Comparison of ENCODE assay signal across 10 cellular contexts in the genomic region with DNA sequence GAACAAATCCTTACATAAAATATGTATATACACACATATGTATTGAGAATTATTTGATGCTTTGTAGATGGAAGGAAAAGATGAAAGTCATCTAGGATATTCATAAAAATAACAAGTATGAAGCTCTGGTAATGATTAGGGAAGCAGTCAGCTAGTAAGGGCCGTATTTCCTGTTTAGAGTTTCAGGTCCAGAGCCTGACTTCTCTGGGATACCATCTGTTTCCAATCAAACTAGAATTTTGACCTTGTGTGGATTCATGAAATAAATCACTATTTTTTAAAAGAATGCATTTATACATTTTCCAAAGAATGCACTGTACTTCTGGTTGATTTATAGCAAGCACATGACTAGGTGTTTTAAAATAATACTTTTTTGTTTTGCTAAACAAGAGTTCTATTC.
DNase-seq lines count a peak whose midpoint lies in the region; TF ChIP-seq lines count a peak whose summit lies in the region.
"Had no signal": no experiment of that assay in that cellular context is flagged by ENCODE, and none has a peak within 500 bp of the region (broad histone marks: within the 10 kb centered on the region; RNA-seq: fewer than 3 reads in every experiment).

No MANE protein-coding gene starts in this region.

- H3K4me3 ChIP-seq in skeletal muscle satellite cell (ENCODE audit: low read length) (peak overlapping the region; percentile 37), uterus (no peak overlapping the region), mammary epithelial cell (replicated peaks in 1 of 3; ENCODE audit: insufficient read depth in 1 of 3, low read depth in 2 of 3, low read length in 3 of 3) (no peak overlapping the region)
- H3K4me3 ChIP-seq: BLaER1 had no signal

- H3K27me3 ChIP-seq in skeletal muscle satellite cell (ENCODE audit: control insufficient read depth, insufficient read depth, low read length): no peaks in the 10 kb centered on the region
- H3K27me3 ChIP-seq in uterus: no peaks in the 10 kb centered on the region
- no peaks in the 10 kb centered on the region for H3K27me3 ChIP-seq in mammary epithelial cell (ENCODE audit: insufficient read depth, low read length)
- H3K27me3 ChIP-seq: BLaER1 had no signal

- dilution Hi-C loops in mammary epithelial cell (cut with HindIII; ENCODE audit: low sequenced_read_pairs): no loop called here

- no peaks in the 10 kb centered on the region for H4K20me1 ChIP-seq in mammary epithelial cell (ENCODE audit: insufficient read depth, low read length)

- no peak for TF ChIP-seq CTCF in uterus (IDR thresholded peaks at IDR 0.05)
- no peak for TF ChIP-seq CTCF in mammary epithelial cell (conservative IDR thresholded peaks at IDR 0.05 in 1 of 2, IDR thresholded peaks at IDR 0.05 in 1 of 2; ENCODE audit: extremely low read depth in 1 of 2, insufficient read depth in 1 of 2, low read depth in 1 of 2, low read length in 2 of 2)

- no peak for TF ChIP-seq POLR2A in uterus (IDR thresholded peaks at IDR 0.05)

- DNase-seq in NCI-H2171 treated with DMSO at 0.1 percent for 48 hours (lab: John Stamatoyannopoulos, UW) (peak; percentile 63), NCI-H2171 (lab: John Stamatoyannopoulos, UW) (no peak), RPMI7951 (ENCODE audit: low read depth) (peak; percentile 83), fibroblast of gingiva (ENCODE audit: low read depth) (peak; percentile 88), uterus (no peak), mammary epithelial cell (no peak), SW 1271 (lab: John Stamatoyannopoulos, UW) (no peak)
- DNase-seq: cortex of kidney had no signal

- H3K9me3 ChIP-seq in skeletal muscle satellite cell (replicated peaks; ENCODE audit: low read length) (no peaks in the 10 kb centered on the region), uterus (no peaks in the 10 kb centered on the region), mammary epithelial cell (replicated peaks; ENCODE audit: insufficient read depth, low read length) (no peaks in the 10 kb centered on the region)
- H3K9me3 ChIP-seq: BLaER1 had no signal

- CTCF ChIA-PET in mammary epithelial cell (lab: Charles Lee; ENCODE audit: low non-redundant PET): no interaction called here

- in situ Hi-C loops in mammary epithelial cell (cut with MboI; ENCODE audit: low sequenced_read_pairs in 2 of 2): no loop called here

- H3K79me2 ChIP-seq in mammary epithelial cell (ENCODE audit: insufficient read depth, low read length): peaks cover 26% of the 10 kb centered on the region

- H3K27ac ChIP-seq in uterus (peak overlapping the region in 1 of 2 donors; percentile 28), mammary epithelial cell (ENCODE audit: insufficient read depth, low read depth, low read length) (no peak overlapping the region)
- H3K27ac ChIP-seq: BLaER1 had no signal

- H3K36me3 ChIP-seq in skeletal muscle satellite cell (ENCODE audit: insufficient read depth, low read length) (no peaks in the 10 kb centered on the region), uterus (no peaks in the 10 kb centered on the region), mammary epithelial cell (ENCODE audit: insufficient read depth, low read length) (no peaks in the 10 kb centered on the region)
- H3K36me3 ChIP-seq: BLaER1 had no signal

- peaks cover 87% of the 10 kb centered on the region for H3K4me1 ChIP-seq in skeletal muscle satellite cell (ENCODE audit: control insufficient read depth, insufficient read depth, low read length)
- peaks cover 0 to 22% of the 10 kb centered on the region in 2 donors for H3K4me1 ChIP-seq in uterus
- peaks cover 18% of the 10 kb centered on the region for H3K4me1 ChIP-seq in mammary epithelial cell (ENCODE audit: insufficient read depth, low read length)

- H3K9ac ChIP-seq in skeletal muscle satellite cell (ENCODE audit: low read depth, low read length) (peak overlapping the region; percentile 52), mammary epithelial cell (ENCODE audit: insufficient read depth, low read length) (no peak overlapping the region)
- H3K9ac ChIP-seq: BLaER1 had no signal

- BruUV-seq in mammary epithelial cell (replicated peaks; lab: Mats Ljungman, UMichigan): no TSS peak

- H3K4me2 ChIP-seq in skeletal muscle satellite cell (ENCODE audit: low read length) (peak overlapping the region; percentile 43), mammary epithelial cell (ENCODE audit: insufficient read depth, low read depth, low read length) (no peak overlapping the region)
- H3K4me2 ChIP-seq: BLaER1 had no signal

- WGBS in mammary epithelial cell (ENCODE audit: low coverage, missing lambda C conversion rate): 100% methylated on average over 1 of the region's 1 CpG

- H2AFZ ChIP-seq in mammary epithelial cell (ENCODE audit: low read depth, low read length): no peak overlapping the region

- intact Hi-C loops in uterus (cut with DNase I; ENCODE audit: low total_unique reads) (no loop called here), mammary epithelial cell (cut with micrococcal nuclease) (no loop called here)

Comparison
In these comparisons a context has a peak if more than half of its experiments do, and no peak if none do; other contexts are left out.
1. DNase-seq: peak in NCI-H2171 treated with DMSO at 0.1 percent for 48 hours (single experiment), RPMI7951 (single experiment) and fibroblast of gingiva (single experiment); none in NCI-H2171 (single experiment), uterus (0 of 2), mammary epithelial cell (single experiment) and SW 1271 (0 of 2).